In genomic region chr14:74867673-74868072, GRCh38 we compare ENCODE assay signal across 9 cellular contexts. TPM values are rescaled to one million over a fixed set of nuclear protein-coding genes. Genes with fewer than 3 reads are reported as not detected.
DNase-seq lines count a peak whose midpoint lies in the region; ATAC-seq and TF ChIP-seq lines count a peak whose summit lies in the region.
"Had no signal": no experiment of that assay in that cellular context is flagged by ENCODE, and none has a peak within 500 bp of the region (broad histone marks: within the 10 kb centered on the region; RNA-seq: fewer than 3 reads in every experiment).

No MANE protein-coding gene starts in this region.

- TF ChIP-seq EP300 in esophagus muscularis mucosa (IDR thresholded peaks at IDR 0.05): no peak

- no peak for ATAC-seq in GM21619 (IDR thresholded peaks at IDR 0.05; ENCODE audit: unreplicated experiment)
- no peak for ATAC-seq in GM18861 (IDR thresholded peaks at IDR 0.05; ENCODE audit: unreplicated experiment)

- no peak for TF ChIP-seq POLR2A in esophagus muscularis mucosa (IDR thresholded peaks at IDR 0.05; ENCODE audit: low read depth)

- H3K27ac ChIP-seq in esophagus muscularis mucosa (replicated peaks in 1 of 4) (no peak overlapping the region), PC-9 (no peak overlapping the region)

- H3K79me2 ChIP-seq in PC-9 (ENCODE audit: low read depth): no peaks in the 10 kb centered on the region

- DNase-seq in GM03348 (ENCODE audit: low spot score): peak; percentile 79
- DNase-seq in activated CD4-positive, alpha-beta T cell treated with anti-CD3 and anti-CD28 coated beads for 4 hours: peak; percentile 32 to 49
- DNase-seq in cerebellar cortex (ENCODE audit: low spot score): peak; percentile 81
- DNase-seq in stimulated activated CD4-positive, alpha-beta T cell treated with anti-CD3 and anti-CD28 coated beads, Interleukin-1b, Interleukin-23, amount 100 ng/mL, for 48 hours: peak; percentile 57
- no peak for DNase-seq in esophagus muscularis mucosa (ENCODE audit: extremely low spot score)
- DNase-seq in PC-9: no peak

- H3K27me3 ChIP-seq in esophagus muscularis mucosa (no peaks in the 10 kb centered on the region), PC-9 (ENCODE audit: insufficient read depth, low read depth) (peaks cover 18% of the 10 kb centered on the region)

- no peaks in the 10 kb centered on the region for H3K36me3 ChIP-seq in esophagus muscularis mucosa
- H3K36me3 ChIP-seq in PC-9 (ENCODE audit: low read depth): no peaks in the 10 kb centered on the region

- H4K20me1 ChIP-seq in PC-9 (ENCODE audit: insufficient read depth): no peaks in the 10 kb centered on the region

- H2AFZ ChIP-seq in PC-9: no peak overlapping the region

- H3K4me2 ChIP-seq in PC-9: no peak overlapping the region

- BruUV-seq in PC-9 (replicated peaks; lab: Mats Ljungman, UMichigan): no TSS peak

- CTCF ChIA-PET in PC-9 (lab: Charles Lee): interaction anchor here (0.6 kb wide), 1 partner anchor 535 kb away, joined by 4 read pairs; no protein-coding TSS in a partner anchor

- H3K4me3 ChIP-seq in esophagus muscularis mucosa: no peak overlapping the region
- H3K4me3 ChIP-seq in PC-9: no peak overlapping the region

- POLR2A ChIA-PET in PC-9 (lab: Charles Lee; ENCODE audit: unreplicated experiment): no interaction called here

- no peaks in the 10 kb centered on the region for H3K9me3 ChIP-seq in esophagus muscularis mucosa
- no peaks in the 10 kb centered on the region for H3K9me3 ChIP-seq in PC-9 (ENCODE audit: insufficient read depth, low read depth)

- no peaks in the 10 kb centered on the region for H3K4me1 ChIP-seq in esophagus muscularis mucosa
- no peaks in the 10 kb centered on the region for H3K4me1 ChIP-seq in PC-9 (replicated peaks; ENCODE audit: insufficient read depth)

- no peaks in the 10 kb centered on the region for H3F3A ChIP-seq in PC-9 (ENCODE audit: insufficient read depth, low read depth)

- intact Hi-C loops in esophagus muscularis mucosa (cut with DNase I) (no loop called here), PC-9 (cut with micrococcal nuclease; ENCODE audit: unreplicated experiment) (no loop called here)

- 47% methylated on average over 5 of the region's 5 CpGs for WGBS in esophagus muscularis mucosa

- no peaks in the 10 kb centered on the region for H3K9me2 ChIP-seq in PC-9 (ENCODE audit: insufficient read depth)

- no peak for TF ChIP-seq CTCF in esophagus muscularis mucosa (IDR thresholded peaks at IDR 0.05)
- TF ChIP-seq CTCF in PC-9 (conservative IDR thresholded peaks at IDR 0.05): no peak

RNA-seq across cellular contexts. Expression of gene PROX2, which starts 8.3 kb away (rescaled TPM):
- total RNA-seq in esophagus muscularis mucosa (not detected), PC-9 (2021) (not detected in 2 replicates)
- total RNA-seq: subcutaneous adipose tissue had no signal

RNA-seq across cellular contexts. Expression of gene DLST, which starts 14.0 kb away (rescaled TPM):
- total RNA-seq in esophagus muscularis mucosa (10 to 100 TPM; 72.7 to 96.2 (median 88.5) TPM), PC-9 (2021) (309 and 320 TPM in 2 replicates)

RNA-seq across cellular contexts. Expression of gene RPS6KL1, which starts 55.4 kb away (rescaled TPM):
- total RNA-seq in esophagus muscularis mucosa: 1 to 10 TPM; 5.3 to 9.7 (median 7.7) TPM
- total RNA-seq in PC-9 (2021): 3.4 and 4.2 TPM in 2 replicates

Comparison
In these comparisons a context has a peak if more than half of its experiments do, and no peak if none do; other contexts are left out.
1. DNase-seq: peak in GM03348 (single experiment), activated CD4-positive, alpha-beta T cell treated with anti-CD3 and anti-CD28 coated beads for 4 hours (2 of 2), cerebellar cortex (single experiment) and stimulated activated CD4-positive, alpha-beta T cell treated with anti-CD3 and anti-CD28 coated beads, Interleukin-1b, Interleukin-23, amount 100 ng/mL, for 48 hours (single experiment); none in esophagus muscularis mucosa (single experiment) and PC-9 (0 of 2).